Comparison of ENCODE assay signal across 9 cellular contexts in the genomic region with DNA sequence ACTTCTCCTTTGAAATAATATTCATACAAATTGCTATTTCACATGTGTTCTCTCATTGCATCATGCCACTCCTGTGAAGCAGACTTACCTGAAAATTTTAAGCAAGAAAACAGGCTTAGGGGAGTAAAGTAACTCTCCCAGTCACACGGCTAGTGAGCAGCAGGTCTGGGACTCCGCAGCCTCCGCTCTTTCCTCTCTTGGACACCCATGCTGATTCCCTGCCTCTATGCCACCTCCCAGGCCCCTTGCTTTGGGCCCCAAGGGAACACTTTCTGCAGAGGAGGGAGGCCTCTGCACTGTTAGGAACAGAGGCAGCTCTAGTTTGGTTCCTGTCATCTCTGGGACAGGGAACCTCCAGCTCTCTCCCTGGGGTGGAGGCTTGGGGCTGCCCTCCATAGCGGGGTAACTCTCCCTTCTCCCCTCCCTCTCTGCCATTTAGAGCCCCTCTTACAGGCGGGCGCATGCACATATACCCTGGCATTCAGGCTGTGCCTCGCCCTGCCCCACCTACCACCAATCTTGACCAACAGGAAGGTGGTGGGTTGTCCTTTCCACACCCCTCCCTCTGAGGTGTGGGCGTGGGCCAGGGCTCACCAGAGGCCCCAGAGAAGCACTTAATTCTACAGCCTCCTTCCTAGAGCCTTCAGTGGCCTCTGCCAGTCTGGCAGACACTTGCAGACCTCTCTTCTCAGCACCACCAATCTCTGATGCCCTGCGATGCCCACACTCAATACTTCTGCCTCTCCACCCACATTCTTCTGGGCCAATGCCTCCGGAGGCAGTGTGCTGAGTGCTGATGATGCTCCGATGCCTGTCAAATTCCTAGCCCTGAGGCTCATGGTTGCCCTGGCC. TPM values are rescaled to one million over a fixed set of nuclear protein-coding genes. Genes with fewer than 3 reads are reported as not detected.
DNase-seq lines count a peak whose midpoint lies in the region; ATAC-seq and TF ChIP-seq lines count a peak whose summit lies in the region.
"Had no signal": no experiment of that assay in that cellular context is flagged by ENCODE, and none has a peak within 500 bp of the region (broad histone marks: within the 10 kb centered on the region; RNA-seq: fewer than 3 reads in every experiment).

A gene with protein sequence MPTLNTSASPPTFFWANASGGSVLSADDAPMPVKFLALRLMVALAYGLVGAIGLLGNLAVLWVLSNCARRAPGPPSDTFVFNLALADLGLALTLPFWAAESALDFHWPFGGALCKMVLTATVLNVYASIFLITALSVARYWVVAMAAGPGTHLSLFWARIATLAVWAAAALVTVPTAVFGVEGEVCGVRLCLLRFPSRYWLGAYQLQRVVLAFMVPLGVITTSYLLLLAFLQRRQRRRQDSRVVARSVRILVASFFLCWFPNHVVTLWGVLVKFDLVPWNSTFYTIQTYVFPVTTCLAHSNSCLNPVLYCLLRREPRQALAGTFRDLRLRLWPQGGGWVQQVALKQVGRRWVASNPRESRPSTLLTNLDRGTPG (plus strand): TSS at position 646 of the 852 bp plus-strand sequence. CDS start 72 bp downstream, at position 718.

- H3K36me3 ChIP-seq in heart left ventricle, result peaks cover 0 to 8% (median 4%) of the 10 kb centered on the region in 9 donors

- 35 to 47% (median 43%) methylated on average over 10 to 11 of the region's 11 CpGs for WGBS in heart left ventricle, 4 donors

- CTCF ChIA-PET in activated naive CD4-positive, alpha-beta T cell treated with anti-CD3 and anti-CD28 coated beads, Interleukin-2, amount 10 ng/mL, durations not matched to agents 7 days and 5 days (lab: Charles Lee), result interaction anchor here (1.4 to 5.7 kb wide), 4 partner anchors 25 to 125 kb away, joined by 5 to 130 read pairs (median 53); a partner anchor contains a TSS

- H3K27me3 ChIP-seq in heart left ventricle, result no peaks in the 10 kb centered on the region

- peaks cover 9% of the 10 kb centered on the region for H3K36me3 Mint-ChIP-seq in activated naive CD4-positive, alpha-beta T cell treated with anti-CD3 and anti-CD28 coated beads, Interleukin-2, amount 10 ng/mL, durations not matched to agents 7 days and 5 days
- H3K36me3 Mint-ChIP-seq in stimulated activated naive CD8-positive, alpha-beta T cell treated with anti-CD3 and anti-CD28 coated beads, Interleukin-15, Interleukin-2, amounts not matched to agents 100 ng/mL and 50 ng/mL, for 24 hours (ENCODE audit: low read depth), result peaks cover 10% of the 10 kb centered on the region

- H3K4me3 Mint-ChIP-seq in activated naive CD4-positive, alpha-beta T cell treated with anti-CD3 and anti-CD28 coated beads, Interleukin-2, amount 10 ng/mL, durations not matched to agents 7 days and 5 days, result no peak within 1 kb of the TSS
- peak within 1 kb of the TSS; percentile 1 for H3K4me3 Mint-ChIP-seq in stimulated activated naive CD8-positive, alpha-beta T cell treated with anti-CD3 and anti-CD28 coated beads, Interleukin-15, Interleukin-2, amounts not matched to agents 100 ng/mL and 50 ng/mL, for 24 hours

- ATAC-seq in heart left ventricle, result peak; percentile 8 to 37 (median 24)

- intact Hi-C loops in heart left ventricle (cut with DNase I), result loop anchor here in 5 of 10 donors (5.0 to 10.0 kb wide), 3 partner anchors 36 to 114 kb away; a partner anchor contains a TSS

- peaks cover 57% of the 10 kb centered on the region for H3K4me1 Mint-ChIP-seq in activated naive CD4-positive, alpha-beta T cell treated with anti-CD3 and anti-CD28 coated beads, Interleukin-2, amount 10 ng/mL, durations not matched to agents 7 days and 5 days
- peaks cover 84% of the 10 kb centered on the region for H3K4me1 Mint-ChIP-seq in stimulated activated naive CD8-positive, alpha-beta T cell treated with anti-CD3 and anti-CD28 coated beads, Interleukin-15, Interleukin-2, amounts not matched to agents 100 ng/mL and 50 ng/mL, for 24 hours (ENCODE audit: low read depth)

- no peaks in the 10 kb centered on the region for H3K9me3 Mint-ChIP-seq in activated naive CD4-positive, alpha-beta T cell treated with anti-CD3 and anti-CD28 coated beads, Interleukin-2, amount 10 ng/mL, durations not matched to agents 7 days and 5 days
- no peaks in the 10 kb centered on the region for H3K9me3 Mint-ChIP-seq in stimulated activated naive CD8-positive, alpha-beta T cell treated with anti-CD3 and anti-CD28 coated beads, Interleukin-15, Interleukin-2, amounts not matched to agents 100 ng/mL and 50 ng/mL, for 24 hours

- in situ Hi-C loops in GM13976 (cut with MboI; ENCODE audit: low sequenced_read_pairs, unreplicated experiment), result no loop called here

- H3K9me3 ChIP-seq in heart left ventricle, result no peaks in the 10 kb centered on the region

- no peak for TF ChIP-seq POLR2A in heart left ventricle (IDR thresholded peaks at IDR 0.05)

- no peak for DNase-seq in activated naive CD4-positive, alpha-beta T cell treated with anti-CD3 and anti-CD28 coated beads, Interleukin-2, amount 10 ng/mL, durations not matched to agents 7 days and 5 days
- no peak for DNase-seq in activated naive CD4-positive, alpha-beta T cell treated with anti-CD3 and anti-CD28 coated beads, Interleukin-2, amount 50 U/mL, for 16 hours
- DNase-seq in SW480 (ENCODE audit: low spot score), result peak; percentile 79
- DNase-seq in heart left ventricle, result no peak
- no peak for DNase-seq in HuH-7 (ENCODE audit: low spot score)
- DNase-seq in MV-4-11 (lab: John Stamatoyannopoulos, UW), result no peak
- DNase-seq in GM13976 (ENCODE audit: low spot score), result no peak

- peaks cover 4 to 77% (median 47%) of the 10 kb centered on the region in 12 donors for H3K4me1 ChIP-seq in heart left ventricle

- H3K27ac ChIP-seq in heart left ventricle, result peak within 1 kb of the TSS; percentile 67 to 92 (median 82)

- peak within 1 kb of the TSS; percentile 85 for H3K27ac Mint-ChIP-seq in activated naive CD4-positive, alpha-beta T cell treated with anti-CD3 and anti-CD28 coated beads, Interleukin-2, amount 10 ng/mL, durations not matched to agents 7 days and 5 days
- peak within 1 kb of the TSS; percentile 80 for H3K27ac Mint-ChIP-seq in stimulated activated naive CD8-positive, alpha-beta T cell treated with anti-CD3 and anti-CD28 coated beads, Interleukin-15, Interleukin-2, amounts not matched to agents 100 ng/mL and 50 ng/mL, for 24 hours

- H3K4me3 ChIP-seq in heart left ventricle, result peak within 1 kb of the TSS in 1 of 12 donors; percentile 8

- no peaks in the 10 kb centered on the region for H3K27me3 Mint-ChIP-seq in activated naive CD4-positive, alpha-beta T cell treated with anti-CD3 and anti-CD28 coated beads, Interleukin-2, amount 10 ng/mL, durations not matched to agents 7 days and 5 days
- no peaks in the 10 kb centered on the region for H3K27me3 Mint-ChIP-seq in stimulated activated naive CD8-positive, alpha-beta T cell treated with anti-CD3 and anti-CD28 coated beads, Interleukin-15, Interleukin-2, amounts not matched to agents 100 ng/mL and 50 ng/mL, for 24 hours

- TF ChIP-seq CTCF in heart left ventricle (IDR thresholded peaks at IDR 0.05), result no peak
- TF ChIP-seq CTCF in GM13976 (IDR thresholded peaks at IDR 0.05; ENCODE audit: borderline replicate concordance, control extremely low read depth, extremely low read depth, insufficient read depth, missing control alignments), result no peak

RNA-seq across cellular contexts. Expression of the gene that starts here (rescaled TPM):
- total RNA-seq in heart left ventricle, result not detected
- under 1 TPM in 1 of 2 donors, not detected in 1; 0.07 TPM for polyA plus RNA-seq in heart left ventricle
- total RNA-seq: dermis microvascular lymphatic vessel endothelial cell had no signal

Comparison
In these comparisons a context has a peak if more than half of its experiments do, and no peak if none do; other contexts are left out.
1. Peak in ATAC-seq and H3K27ac ChIP-seq in heart left ventricle; RNA of the gene not detected or under 1 TPM.